Comparison of ENCODE assay signal across 8 cellular contexts in the genomic region with DNA sequence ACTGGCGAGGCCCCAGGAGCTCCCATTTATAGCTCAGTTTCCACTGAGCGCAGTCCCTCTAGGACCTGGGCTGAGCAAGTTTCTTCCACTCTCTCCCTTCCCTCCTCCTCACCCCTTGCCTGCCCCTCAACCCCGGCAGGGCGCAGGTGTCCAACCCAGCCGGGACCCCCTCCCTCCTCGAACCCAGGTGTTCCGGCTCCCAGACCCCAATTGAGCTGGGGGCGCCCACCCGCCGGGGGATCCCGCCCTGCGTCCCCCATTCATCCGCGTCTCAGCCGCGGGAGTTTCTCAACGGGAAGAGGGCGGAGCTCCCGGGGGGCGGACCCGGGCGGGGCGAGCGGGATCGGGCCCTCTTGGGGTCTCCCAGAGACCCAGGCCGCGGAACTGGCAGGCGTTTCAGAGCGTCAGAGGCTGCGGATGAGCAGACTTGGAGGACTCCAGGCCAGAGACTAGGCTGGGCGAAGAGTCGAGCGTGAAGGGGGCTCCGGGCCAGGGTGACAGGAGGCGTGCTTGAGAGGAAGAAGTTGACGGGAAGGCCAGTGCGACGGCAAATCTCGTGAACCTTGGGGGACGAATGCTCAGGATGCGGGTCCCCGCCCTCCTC. TPM values are rescaled to one million over a fixed set of nuclear protein-coding genes. Genes with fewer than 3 reads are reported as not detected.
A peak's percentile ranks its signal among the peaks of the same experiment; 100 is the strongest.
DNase-seq lines count a peak whose midpoint lies in the region; ATAC-seq and TF ChIP-seq lines count a peak whose summit lies in the region.

A gene (plus strand): TSS at position 366 of the 604 bp plus-strand sequence. CDS start 209 bp downstream, at position 575.

- H3K9me3 Mint-ChIP-seq in activated CD8-positive, alpha-beta T cell treated with anti-CD3 and anti-CD28 coated beads for 36 hours = no peaks in the 10 kb centered on the region

- TF ChIP-seq CTCF in activated CD8-positive, alpha-beta T cell treated with anti-CD3 and anti-CD28 coated beads for 36 hours (IDR thresholded peaks at IDR 0.05) = no peak
- no peak for TF ChIP-seq CTCF in fibroblast of the aortic adventitia (IDR thresholded peaks at IDR 0.05; ENCODE audit: insufficient read depth, low read length)
- no peak for TF ChIP-seq CTCF in prostate gland (IDR thresholded peaks at IDR 0.05)

- DNase-seq in stimulated activated CD4-positive, alpha-beta T cell treated with anti-CD3 and anti-CD28 coated beads, Interleukin-15, amount 100 ng/mL, for 24 hours = peak; percentile 55
- DNase-seq in stimulated activated CD4-positive, alpha-beta T cell treated with anti-CD3 and anti-CD28 coated beads, Interleukin-1b, Interleukin-23, amount 100 ng/mL, for 48 hours = no peak
- DNase-seq in activated CD8-positive, alpha-beta T cell treated with anti-CD3 and anti-CD28 coated beads for 36 hours = peak; percentile 50
- DNase-seq in fibroblast of the aortic adventitia (ENCODE audit: low read depth) = no peak
- no peak for DNase-seq in prostate gland (ENCODE audit: low spot score)
- no peak for DNase-seq in DMS153 (lab: John Stamatoyannopoulos, UW)
- DNase-seq in NCI-H1930 (lab: John Stamatoyannopoulos, UW) = no peak
- no peak for DNase-seq in SJCRH30

- H3K36me3 ChIP-seq in prostate gland = no peaks in the 10 kb centered on the region
- H3K36me3 ChIP-seq in SJCRH30 = no peaks in the 10 kb centered on the region

- peaks cover 47% of the 10 kb centered on the region for H3K27me3 Mint-ChIP-seq in activated CD8-positive, alpha-beta T cell treated with anti-CD3 and anti-CD28 coated beads for 36 hours

- 1% methylated on average over 42 of the region's 42 CpGs for WGBS in prostate gland

- no peak for TF ChIP-seq POLR2A in prostate gland (IDR thresholded peaks at IDR 0.05)

- H3K4me1 ChIP-seq in prostate gland (replicated peaks) = no peaks in the 10 kb centered on the region
- H3K4me1 ChIP-seq in SJCRH30 = no peaks in the 10 kb centered on the region

- H3K4me3 ChIP-seq in fibroblast of the aortic adventitia (ENCODE audit: low read depth, low read length) = peak within 1 kb of the TSS; percentile 50
- H3K4me3 ChIP-seq in prostate gland = peak within 1 kb of the TSS; percentile 24 to 37
- no peak within 1 kb of the TSS for H3K4me3 ChIP-seq in SJCRH30

- no peak within 1 kb of the TSS for H3K27ac ChIP-seq in prostate gland
- no peak within 1 kb of the TSS for H3K27ac ChIP-seq in SJCRH30

- intact Hi-C loops in activated CD8-positive, alpha-beta T cell treated with anti-CD3 and anti-CD28 coated beads for 36 hours (cut with micrococcal nuclease) = no loop called here
- intact Hi-C loops in prostate gland (cut with DNase I) = no loop called here

- H3K36me3 Mint-ChIP-seq in activated CD8-positive, alpha-beta T cell treated with anti-CD3 and anti-CD28 coated beads for 36 hours (ENCODE audit: low read depth) = no peaks in the 10 kb centered on the region

- CTCF ChIA-PET in activated CD8-positive, alpha-beta T cell treated with anti-CD3 and anti-CD28 coated beads for 36 hours (lab: Charles Lee) = interaction anchor here (0.7 to 0.8 kb wide), 2 partner anchors 30 to 102 kb away, joined by 3 read pairs; no protein-coding TSS in a partner anchor

- POLR2A ChIA-PET in activated CD8-positive, alpha-beta T cell treated with anti-CD3 and anti-CD28 coated beads for 36 hours (lab: Charles Lee) = interaction anchor here (0.8 to 1.0 kb wide), 3 partner anchors 12 to 119 kb away, joined by 3 read pairs; a partner anchor contains a TSS

- H3K27me3 ChIP-seq in prostate gland (replicated peaks; ENCODE audit: insufficient read depth) (peaks cover 11% of the 10 kb centered on the region), SJCRH30 (peaks cover 60% of the 10 kb centered on the region)

- peak within 1 kb of the TSS; percentile 71 for H3K4me3 Mint-ChIP-seq in activated CD8-positive, alpha-beta T cell treated with anti-CD3 and anti-CD28 coated beads for 36 hours

- H3K27ac Mint-ChIP-seq in activated CD8-positive, alpha-beta T cell treated with anti-CD3 and anti-CD28 coated beads for 36 hours = no peak within 1 kb of the TSS

- peaks cover 9% of the 10 kb centered on the region for H3K4me1 Mint-ChIP-seq in activated CD8-positive, alpha-beta T cell treated with anti-CD3 and anti-CD28 coated beads for 36 hours (ENCODE audit: low read depth)

- H3K9me3 ChIP-seq in prostate gland (no peaks in the 10 kb centered on the region), SJCRH30 (replicated peaks) (no peaks in the 10 kb centered on the region)

- peak; percentile 65 for ATAC-seq in activated CD8-positive, alpha-beta T cell treated with anti-CD3 and anti-CD28 coated beads for 36 hours

RNA-seq across cellular contexts. Expression of the gene that starts here (rescaled TPM):
- total RNA-seq in activated CD8-positive, alpha-beta T cell treated with anti-CD3 and anti-CD28 coated beads for 36 hours = 1 to 10 TPM; 1.4 TPM
- total RNA-seq in fibroblast of the aortic adventitia (ENCODE audit: low replicate concordance) (0.25 TPM in 1 of 2 replicates, not detected in the other), prostate gland (1 to 10 TPM in 1 of 2 donors, not detected in 1; 1.2 TPM)
- total RNA-seq in SJCRH30 (2014; rRNA removed; shearing (Covaris generic)) = not detected in 2 replicates

Comparison
In these comparisons a context has a peak if more than half of its experiments do, and no peak if none do; other contexts are left out.
1. DNase-seq: peak in stimulated activated CD4-positive, alpha-beta T cell treated with anti-CD3 and anti-CD28 coated beads, Interleukin-15, amount 100 ng/mL, for 24 hours (single experiment) and activated CD8-positive, alpha-beta T cell treated with anti-CD3 and anti-CD28 coated beads for 36 hours (single experiment); none in stimulated activated CD4-positive, alpha-beta T cell treated with anti-CD3 and anti-CD28 coated beads, Interleukin-1b, Interleukin-23, amount 100 ng/mL, for 48 hours (single experiment), fibroblast of the aortic adventitia (single experiment), prostate gland (single experiment), DMS153 (single experiment), NCI-H1930 (0 of 2) and SJCRH30 (0 of 2).